9 cellular contexts compared by ENCODE assay signal in genomic region chr17:82095777-82096708, GRCh38. TPM values are rescaled to one million over a fixed set of nuclear protein-coding genes. Genes with fewer than 3 reads are reported as not detected.
DNase-seq lines count a peak whose midpoint lies in the region; ATAC-seq and TF ChIP-seq lines count a peak whose summit lies in the region.
"Had no signal": no experiment of that assay in that cellular context is flagged by ENCODE, and none has a peak within 500 bp of the region (broad histone marks: within the 10 kb centered on the region; RNA-seq: fewer than 3 reads in every experiment).

No MANE protein-coding gene starts in this region.

- in situ Hi-C loops in astrocyte of the cerebellum (cut with HindIII; ENCODE audit: low sequenced_read_pairs), result no loop called here

- peaks cover 0 to 54% (median 21%) of the 10 kb centered on the region in 4 donors for H3K36me3 ChIP-seq in right lobe of liver

- TF ChIP-seq POLR2A in right lobe of liver (IDR thresholded peaks at IDR 0.05), result peak; percentile 52

- peak overlapping the region; percentile 96 for H3K4me3 ChIP-seq in HFF-Myc (replicated peaks; ENCODE audit: low read depth, low read length)
- H3K4me3 ChIP-seq in astrocyte of the cerebellum (ENCODE audit: low read depth, low read length), result peak overlapping the region; percentile 61
- peak overlapping the region; percentile 82 to 98 (median 84) for H3K4me3 ChIP-seq in right lobe of liver

- H3K9me3 ChIP-seq in right lobe of liver, result no peaks in the 10 kb centered on the region

- H3K4me1 ChIP-seq in right lobe of liver, result peaks cover 0 to 50% (median 20%) of the 10 kb centered on the region in 4 donors

- H3K27me3 ChIP-seq in right lobe of liver, result no peaks in the 10 kb centered on the region

- TF ChIP-seq CTCF in 22Rv1 (IDR thresholded peaks at IDR 0.05) (no peak), HFF-Myc (IDR thresholded peaks at IDR 0.05; ENCODE audit: low read depth, low read length, missing control alignments) (no peak), astrocyte of the cerebellum (IDR thresholded peaks at IDR 0.05; ENCODE audit: low read depth, low read length, missing control alignments) (no peak), right lobe of liver (IDR thresholded peaks at IDR 0.05) (no peak)

- 33% methylated on average over 3 of the region's 35 CpGs for WGBS in right lobe of liver (ENCODE audit: insufficient coverage, low coverage, low lambda C conversion rate, missing lambda C conversion rate)

- peak in 3 of 4 donors; percentile 0 to 28 (median 4) for ATAC-seq in right lobe of liver

- peak overlapping the region; percentile 97 for H3K27ac ChIP-seq in 22Rv1
- H3K27ac ChIP-seq in right lobe of liver, result peak overlapping the region in 2 of 3 donors; percentile 93 to 99

- DNase-seq in HFF-Myc (ENCODE audit: extremely low read depth, low read depth) (no peak), astrocyte of the cerebellum (ENCODE audit: low read depth) (no peak), right lobe of liver (peak in 2 of 3 donors; percentile 46 to 77), hepatic stellate cell (ENCODE audit: low spot score) (no peak), A172 (ENCODE audit: low spot score) (no peak), SW480 (ENCODE audit: low spot score) (no peak)
- no peak for DNase-seq in activated CD4-positive, alpha-beta T cell treated with anti-CD3 and anti-CD28 coated beads, Interleukin-2, amount 50 U/mL, for 4 hours
- DNase-seq: NCI-H1105 treated with DMSO at 0.1 percent for 48 hours had no signal

- intact Hi-C loops in right lobe of liver (cut with DNase I), result loop anchor here in 1 of 2 donors (10.0 kb wide), 1 partner anchor 61 kb away; the partner anchor contains the start of genes DCXR and RAC3

RNA-seq across cellular contexts. Expression of gene FASN, which starts 2.0 kb away (rescaled TPM):
- 100 to 1,000 TPM in 4 of 6 experiments, 10 to 100 TPM in 2; 76.5 to 290 (median 217) TPM for total RNA-seq in right lobe of liver
- 89.9 and 133 TPM in 2 replicates for total RNA-seq in A172 (2014; rRNA removed; shearing (Covaris generic))

RNA-seq across cellular contexts. Expression of gene DUS1L, which starts 30.4 kb away (rescaled TPM):
- total RNA-seq in right lobe of liver, result 100 to 1,000 TPM in 2 of 6 experiments, 10 to 100 TPM in 4; 61.8 to 115 (median 89.9) TPM
- total RNA-seq in A172 (2014; rRNA removed; shearing (Covaris generic)), result 107 and 165 TPM in 2 replicates

RNA-seq across cellular contexts. Expression of gene GPS1, which starts 44.3 kb away (rescaled TPM):
- total RNA-seq in right lobe of liver, result 10 to 100 TPM; 46.5 to 93.5 (median 62.1) TPM
- total RNA-seq in A172 (2014; rRNA removed; shearing (Covaris generic)), result 185 and 187 TPM in 2 replicates

RNA-seq across cellular contexts. Expression of gene RFNG, which starts 44.4 kb away (rescaled TPM):
- 10 to 100 TPM; 29.9 to 53.3 (median 43.7) TPM for total RNA-seq in right lobe of liver
- total RNA-seq in A172 (2014; rRNA removed; shearing (Covaris generic)), result 42.8 and 50.1 TPM in 2 replicates

RNA-seq across cellular contexts. Expression of gene DCXR, which starts 58.5 kb away (rescaled TPM):
- 1,000 to 10,000 TPM in 2 of 6 experiments, 100 to 1,000 TPM in 4; 389 to 1,607 (median 735) TPM for total RNA-seq in right lobe of liver
- 104 and 113 TPM in 2 replicates for total RNA-seq in A172 (2014; rRNA removed; shearing (Covaris generic))

Comparison
In these comparisons a context has a peak if more than half of its experiments do, and no peak if none do; other contexts are left out.
1. DNase-seq: peak in right lobe of liver (2 of 3); none in HFF-Myc (single experiment), astrocyte of the cerebellum (single experiment), hepatic stellate cell (single experiment), A172 (single experiment), SW480 (single experiment) and activated CD4-positive, alpha-beta T cell treated with anti-CD3 and anti-CD28 coated beads, Interleukin-2, amount 50 U/mL, for 4 hours (0 of 2).
2. Peak in every context shown above with its lines, with median percentiles within 50 percentile points of each other: H3K4me3 ChIP-seq.